29 cellular contexts compared by ENCODE assay signal in the genomic region with DNA sequence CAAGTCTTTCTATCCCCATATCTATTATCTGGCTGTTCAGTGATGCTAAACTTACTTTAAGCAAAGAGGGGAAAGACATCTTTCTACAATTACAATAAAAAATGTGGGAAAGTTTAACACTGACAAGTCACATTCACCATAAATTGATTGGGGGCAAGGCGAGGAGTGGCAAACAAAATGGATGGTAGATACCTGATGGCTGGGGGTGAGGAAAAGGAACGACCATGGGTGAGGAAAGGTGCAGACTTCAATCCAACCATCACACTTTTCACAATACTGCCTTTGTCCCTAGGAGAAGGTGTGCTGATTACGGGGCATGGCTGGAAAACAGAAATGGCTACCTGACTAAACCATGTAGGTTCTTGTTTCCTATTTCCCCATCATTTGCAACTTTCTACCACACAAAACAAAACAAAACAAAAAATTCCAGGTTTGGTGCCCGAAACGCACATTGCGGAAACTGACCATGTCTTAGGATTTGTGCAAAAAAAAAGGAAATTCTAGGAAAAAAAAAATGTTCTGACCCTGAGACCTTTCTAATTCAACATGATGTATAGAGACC. TPM values are rescaled to one million over a fixed set of nuclear protein-coding genes. Genes with fewer than 3 reads are reported as not detected.
"Had no signal": no experiment of that assay in that cellular context is flagged by ENCODE, and none has a peak within 500 bp of the region (broad histone marks: within the 10 kb centered on the region; RNA-seq: fewer than 3 reads in every experiment).

No MANE protein-coding gene starts in this region.

- H3K36me3 ChIP-seq: left lung, lower lobe of right lung, pancreas, prostate gland, sigmoid colon, spleen, suprapubic skin, thoracic aorta, tibial artery, uterus had no signal

- H3K36me3 Mint-ChIP-seq: naive B cell; natural killer cell; stimulated activated effector memory CD8-positive, alpha-beta T cell treated with anti-CD3 and anti-CD28 coated beads, Interleukin-12 subunit alpha, Interleukin-12 subunit beta, amount 100 ng/mL, for 72 hours; type B pancreatic cell had no signal

- DNase-seq: hypothalamus; immature natural killer cell; kidney; left colon; left lung; lower lobe of right lung; mammary epithelial cell; mesenchymal stem cell; naive B cell; natural killer cell; nephron progenitor cell; pancreas; posterior cingulate gyrus; retina; right cardiac atrium; sigmoid colon; small intestine; spleen; stimulated activated CD4-positive, alpha-beta T cell treated with anti-CD3 and anti-CD28 coated beads, Interleukin-4, amount 100 ng/mL, for 24 hours; stimulated activated naive CD4-positive, alpha-beta T cell; tibial artery; uterus had no signal

- H3K9me3 ChIP-seq: left lung, lower lobe of right lung, pancreas, prostate gland, sigmoid colon, spleen, suprapubic skin, thoracic aorta, tibial artery, uterus had no signal

- H3K4me3 ChIP-seq: left lung, lower lobe of right lung, pancreas, prostate gland, sigmoid colon, spleen, suprapubic skin, thoracic aorta, tibial artery, uterus had no signal

- FAIRE-seq: islet of Langerhans, kidney, pancreas, small intestine had no signal

- H3K4me1 ChIP-seq: pancreas, prostate gland, uterus had no signal

- ATAC-seq: left colon; left lung; lower lobe of right lung; natural killer cell; pancreas; right cardiac atrium; stimulated activated effector memory CD8-positive, alpha-beta T cell treated with anti-CD3 and anti-CD28 coated beads, Interleukin-12 subunit alpha, Interleukin-12 subunit beta, amount 100 ng/mL, for 72 hours had no signal

- H3K27ac Mint-ChIP-seq: immature natural killer cell; naive B cell; natural killer cell; nephron progenitor cell; stimulated activated effector memory CD8-positive, alpha-beta T cell treated with anti-CD3 and anti-CD28 coated beads, Interleukin-12 subunit alpha, Interleukin-12 subunit beta, amount 100 ng/mL, for 72 hours; stimulated activated naive CD8-positive, alpha-beta T cell treated with anti-CD3 and anti-CD28 coated beads, Interleukin-15, Interleukin-2, amounts not matched to agents 100 ng/mL and 50 ng/mL, for 24 hours; type B pancreatic cell had no signal

- H3K27ac ChIP-seq: left lung, lower lobe of right lung, pancreas, prostate gland, sigmoid colon, spleen, suprapubic skin, thoracic aorta, tibial artery, uterus had no signal

- H3K9me3 Mint-ChIP-seq: natural killer cell; nephron progenitor cell; stimulated activated effector memory CD8-positive, alpha-beta T cell treated with anti-CD3 and anti-CD28 coated beads, Interleukin-12 subunit alpha, Interleukin-12 subunit beta, amount 100 ng/mL, for 72 hours; stimulated activated naive CD8-positive, alpha-beta T cell treated with anti-CD3 and anti-CD28 coated beads, Interleukin-15, Interleukin-2, amounts not matched to agents 100 ng/mL and 50 ng/mL, for 24 hours; type B pancreatic cell had no signal

- H3K4me3 Mint-ChIP-seq: immature natural killer cell; naive B cell; natural killer cell; nephron progenitor cell; stimulated activated effector memory CD8-positive, alpha-beta T cell treated with anti-CD3 and anti-CD28 coated beads, Interleukin-12 subunit alpha, Interleukin-12 subunit beta, amount 100 ng/mL, for 72 hours; stimulated activated naive CD8-positive, alpha-beta T cell treated with anti-CD3 and anti-CD28 coated beads, Interleukin-15, Interleukin-2, amounts not matched to agents 100 ng/mL and 50 ng/mL, for 24 hours; type B pancreatic cell had no signal

RNA-seq across cellular contexts. Expression of a gene that starts 3.8 kb away (rescaled TPM):
- total RNA-seq: natural killer cell had no signal
- polyA plus RNA-seq: immature natural killer cell had no signal
